Comparison of ENCODE assay signal across 17 cellular contexts in the genomic region with DNA sequence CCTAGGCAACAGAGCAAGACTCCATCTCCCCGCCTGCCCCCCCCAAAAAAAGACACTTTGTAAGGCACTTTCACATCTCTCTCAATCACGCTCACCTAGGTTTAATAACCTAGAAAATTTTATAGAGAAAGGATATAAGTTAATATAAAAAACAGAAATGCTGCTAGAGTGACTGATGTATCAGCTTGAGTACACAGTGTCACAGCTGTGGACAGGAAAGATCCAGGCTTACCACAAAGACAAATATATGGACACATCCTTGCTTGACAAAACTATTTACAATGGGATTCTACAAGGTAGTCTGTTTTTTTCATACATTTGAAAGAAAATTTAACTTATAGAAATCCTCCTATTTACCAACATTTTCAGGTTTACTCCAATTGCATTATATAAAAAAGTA.
DNase-seq lines count a peak whose midpoint lies in the region; ATAC-seq and TF ChIP-seq lines count a peak whose summit lies in the region.
"Had no signal": no experiment of that assay in that cellular context is flagged by ENCODE, and none has a peak within 500 bp of the region (broad histone marks: within the 10 kb centered on the region; RNA-seq: fewer than 3 reads in every experiment).

No MANE protein-coding gene starts in this region.

- no peak overlapping the region for H3K9ac ChIP-seq in PC-3 (ENCODE audit: low read length)
- H3K9ac ChIP-seq: BLaER1 treated with 17β-estradiol and CSF1 and Interleukin-3, amounts not matched to agents 10 nM and 100 nM had no signal

- CTCF ChIA-PET in PC-3 (lab: Charles Lee): interaction anchor here (0.7 kb wide), 1 partner anchor 86 kb away, joined by 6 read pairs; no protein-coding TSS in a partner anchor

- POLR2A ChIA-PET in PC-3 (lab: Charles Lee; ENCODE audit: unreplicated experiment): no interaction called here

- no peaks in the 10 kb centered on the region for H3K27me3 ChIP-seq in PC-3 (ENCODE audit: low read length)
- H3K27me3 ChIP-seq: BLaER1 treated with 17β-estradiol and CSF1 and Interleukin-3, amounts not matched to agents 10 nM and 100 nM had no signal

- no peaks in the 10 kb centered on the region for H3K36me3 ChIP-seq in PC-3 (ENCODE audit: low read depth, low read length)
- H3K36me3 ChIP-seq: BLaER1 treated with 17β-estradiol and CSF1 and Interleukin-3, amounts not matched to agents 10 nM and 100 nM had no signal

- H3K36me3 Mint-ChIP-seq in stimulated activated effector memory CD8-positive, alpha-beta T cell treated with anti-CD3 and anti-CD28 coated beads, Interleukin-12 subunit alpha, Interleukin-12 subunit beta, amount 100 ng/mL, for 72 hours: no peaks in the 10 kb centered on the region
- H3K36me3 Mint-ChIP-seq: CD8-positive, alpha-beta T cell had no signal

- peaks cover 16% of the 10 kb centered on the region for H3K79me2 ChIP-seq in PC-3 (ENCODE audit: low read length)

- H3F3A ChIP-seq in PC-3 (ENCODE audit: low read length, unreplicated experiment): no peaks in the 10 kb centered on the region

- H3K4me1 ChIP-seq in PC-3 (ENCODE audit: insufficient read depth, low read length): peaks cover 38% of the 10 kb centered on the region
- H3K4me1 ChIP-seq: Caco-2 had no signal

- no peak overlapping the region for H3K4me3 ChIP-seq in PC-3 (ENCODE audit: low read length)
- H3K4me3 ChIP-seq: A549; BLaER1 treated with 17β-estradiol and CSF1 and Interleukin-3, amounts not matched to agents 10 nM and 100 nM had no signal

- no peaks in the 10 kb centered on the region for H4K20me1 ChIP-seq in PC-3 (ENCODE audit: low read length)

- TF ChIP-seq CTCF in PC-3 (conservative IDR thresholded peaks at IDR 0.05; ENCODE audit: low read depth, low read length): no peak

- H3K4me2 ChIP-seq in PC-3 (ENCODE audit: low read length): no peak overlapping the region

- H3K9me3 ChIP-seq in PC-3 (ENCODE audit: low read length): no peaks in the 10 kb centered on the region
- H3K9me3 ChIP-seq: A549; BLaER1 treated with 17β-estradiol and CSF1 and Interleukin-3, amounts not matched to agents 10 nM and 100 nM; Caco-2 had no signal

- no peak overlapping the region for H3K27ac ChIP-seq in PC-3 (ENCODE audit: low read length)
- H3K27ac ChIP-seq: 22Rv1; BLaER1 treated with 17β-estradiol and CSF1 and Interleukin-3, amounts not matched to agents 10 nM and 100 nM; C4-2B had no signal

- no peaks in the 10 kb centered on the region for H3K4me1 Mint-ChIP-seq in stimulated activated effector memory CD8-positive, alpha-beta T cell treated with anti-CD3 and anti-CD28 coated beads, Interleukin-12 subunit alpha, Interleukin-12 subunit beta, amount 100 ng/mL, for 72 hours
- H3K4me1 Mint-ChIP-seq: B cell had no signal

- no peak overlapping the region for H3K4me3 Mint-ChIP-seq in stimulated activated effector memory CD8-positive, alpha-beta T cell treated with anti-CD3 and anti-CD28 coated beads, Interleukin-12 subunit alpha, Interleukin-12 subunit beta, amount 100 ng/mL, for 72 hours
- H3K4me3 Mint-ChIP-seq: B cell; CD4-positive, alpha-beta T cell; CD8-positive, alpha-beta T cell had no signal

- H3K9me2 ChIP-seq in PC-3 (replicated peaks; ENCODE audit: low read length): no peaks in the 10 kb centered on the region

- intact Hi-C loops in PC-3 (cut with micrococcal nuclease): loop anchor here (5.0 to 10.0 kb wide), 2 partner anchors 71 to 86 kb away; no protein-coding TSS in a partner anchor

- DNase-seq in DMS53 (lab: John Stamatoyannopoulos, UW): peak; percentile 16
- DNase-seq in DMS53 treated with DMSO at 0.1 percent for 48 hours (lab: John Stamatoyannopoulos, UW; ENCODE audit: unreplicated experiment): no peak
- peak; percentile 32 for DNase-seq in PC-3
- DNase-seq in stimulated activated effector memory CD8-positive, alpha-beta T cell treated with anti-CD3 and anti-CD28 coated beads, Interleukin-12 subunit alpha, Interleukin-12 subunit beta, amount 100 ng/mL, for 72 hours (ENCODE audit: low spot score in 2 of 2): no peak
- DNase-seq in KBM-7: no peak
- DNase-seq: AML-193; Caco-2; Calu3; CD4-positive, alpha-beta T cell; CD8-positive, alpha-beta T cell; DMS79 treated with DMSO at 0.1 percent for 48 hours; GF-D8 had no signal

- H3K27ac Mint-ChIP-seq in stimulated activated effector memory CD8-positive, alpha-beta T cell treated with anti-CD3 and anti-CD28 coated beads, Interleukin-12 subunit alpha, Interleukin-12 subunit beta, amount 100 ng/mL, for 72 hours: peak overlapping the region; percentile 14
- H3K27ac Mint-ChIP-seq: B cell; CD4-positive, alpha-beta T cell; CD8-positive, alpha-beta T cell had no signal

- BruUV-seq in PC-3 (replicated peaks; lab: Mats Ljungman, UMichigan): no TSS peak

- H2AFZ ChIP-seq in PC-3 (ENCODE audit: low read length): no peak overlapping the region

- peak; percentile 54 for ATAC-seq in PC-3
- no peak for ATAC-seq in stimulated activated effector memory CD8-positive, alpha-beta T cell treated with anti-CD3 and anti-CD28 coated beads, Interleukin-12 subunit alpha, Interleukin-12 subunit beta, amount 100 ng/mL, for 72 hours
- ATAC-seq: A549; CD8-positive, alpha-beta T cell had no signal

- in situ Hi-C loops in KBM-7 (cut with MboI; ENCODE audit: low pct_unique_long_range_greater_than_20kb, low sequenced_read_pairs): no loop called here

- no peaks in the 10 kb centered on the region for H3K9me3 Mint-ChIP-seq in stimulated activated effector memory CD8-positive, alpha-beta T cell treated with anti-CD3 and anti-CD28 coated beads, Interleukin-12 subunit alpha, Interleukin-12 subunit beta, amount 100 ng/mL, for 72 hours
- H3K9me3 Mint-ChIP-seq: CD4-positive, alpha-beta T cell; CD8-positive, alpha-beta T cell had no signal

Comparison
In these comparisons a context has a peak if more than half of its experiments do, and no peak if none do; other contexts are left out.
1. DNase-seq: peak in DMS53 (single experiment) and PC-3 (single experiment); none in DMS53 treated with DMSO at 0.1 percent for 48 hours (single experiment), stimulated activated effector memory CD8-positive, alpha-beta T cell treated with anti-CD3 and anti-CD28 coated beads, Interleukin-12 subunit alpha, Interleukin-12 subunit beta, amount 100 ng/mL, for 72 hours (0 of 2) and KBM-7 (single experiment).